ENCODE assay signal across 19 cellular contexts in genomic region chr1:162672678-162673259, GRCh38. TPM values are rescaled to one million over a fixed set of nuclear protein-coding genes. Genes with fewer than 3 reads are reported as not detected.
DNase-seq lines count a peak whose midpoint lies in the region; ATAC-seq and TF ChIP-seq lines count a peak whose summit lies in the region.
"Had no signal": no experiment of that assay in that cellular context is flagged by ENCODE, and none has a peak within 500 bp of the region (broad histone marks: within the 10 kb centered on the region; RNA-seq: fewer than 3 reads in every experiment).

No MANE protein-coding gene starts in this region.

- H3K36me3 ChIP-seq in prostate gland, result no peaks in the 10 kb centered on the region
- H3K36me3 ChIP-seq: neutrophil, right lobe of liver had no signal

- H3K9me3 Mint-ChIP-seq in chondrocyte (ENCODE audit: low read depth), result no peaks in the 10 kb centered on the region
- H3K9me3 Mint-ChIP-seq in WTC11, result no peaks in the 10 kb centered on the region
- H3K9me3 Mint-ChIP-seq: activated T-helper 2 cell treated with anti-CD3 and anti-CD28 coated beads, Interferon-gamma antibody, Interleukin-2, Interleukin-4, amounts not matched to agents 10 μg/mL and 5 μg/mL and 100 μg/mL, durations not matched to agents 14 hours and 24 hours and 36 hours; stimulated activated memory B cell treated with anti-CD40 and anti-IgM and Interleukin-4, amounts not matched to agents 10 μg/mL and 1 μg/mL and 100 μg/mL, for 72 hours had no signal

- DNase-seq in left ventricle myocardium superior (no peak), cardiac septum (ENCODE audit: low spot score) (no peak), chondrocyte (ENCODE audit: low spot score) (no peak), prostate gland (ENCODE audit: low spot score) (no peak), WTC11 (ENCODE audit: low spot score) (no peak), NOMO-1 treated with DMSO at 0.1 percent for 48 hours (lab: John Stamatoyannopoulos, UW; ENCODE audit: unreplicated experiment) (no peak)
- no peak for DNase-seq in activated CD4-positive, alpha-beta T cell treated with anti-CD3 and anti-CD28 coated beads, Interleukin-2, amount 50 U/mL, for 1 hour
- DNase-seq: activated CD8-positive, alpha-beta memory T cell treated with anti-CD3 and anti-CD28 coated beads, Interleukin-2, amount 10 ng/mL, durations not matched to agents 7 days and 5 days; erythroblast; NCI-H1694; right lobe of liver; trophoblast cell had no signal

- H3K27ac Mint-ChIP-seq in chondrocyte (ENCODE audit: unreplicated experiment) (peak overlapping the region; percentile 28), WTC11 (no peak overlapping the region)
- H3K27ac Mint-ChIP-seq: activated CD8-positive, alpha-beta memory T cell treated with anti-CD3 and anti-CD28 coated beads, Interleukin-2, amount 10 ng/mL, durations not matched to agents 7 days and 5 days; activated T-helper 2 cell treated with anti-CD3 and anti-CD28 coated beads, Interferon-gamma antibody, Interleukin-2, Interleukin-4, amounts not matched to agents 10 μg/mL and 5 μg/mL and 100 μg/mL, durations not matched to agents 14 hours and 24 hours and 36 hours; CD14-positive monocyte; stimulated activated memory B cell treated with anti-CD40 and anti-IgM and Interleukin-4, amounts not matched to agents 10 μg/mL and 1 μg/mL and 100 μg/mL, for 72 hours had no signal

- WGBS in prostate gland, result 62% methylated on average over 3 of the region's 3 CpGs

- intact Hi-C loops in left ventricle myocardium superior (cut with micrococcal nuclease) (no loop called here), cardiac septum (cut with DNase I) (no loop called here), prostate gland (cut with DNase I) (loop anchor here (10.0 kb wide), 1 partner anchor 62 kb away; no protein-coding TSS in a partner anchor)

- no peak for TF ChIP-seq CTCF in chondrocyte (IDR thresholded peaks at IDR 0.05)
- no peak for TF ChIP-seq CTCF in prostate gland (IDR thresholded peaks at IDR 0.05)
- no peak for TF ChIP-seq CTCF in WTC11 (IDR thresholded peaks at IDR 0.05)

- H3K4me3 Mint-ChIP-seq in chondrocyte (ENCODE audit: unreplicated experiment) (no peak overlapping the region), WTC11 (no peak overlapping the region)
- H3K4me3 Mint-ChIP-seq: activated CD8-positive, alpha-beta memory T cell treated with anti-CD3 and anti-CD28 coated beads, Interleukin-2, amount 10 ng/mL, durations not matched to agents 7 days and 5 days; CD14-positive monocyte; stimulated activated memory B cell treated with anti-CD40 and anti-IgM and Interleukin-4, amounts not matched to agents 10 μg/mL and 1 μg/mL and 100 μg/mL, for 72 hours had no signal

- H3K4me1 Mint-ChIP-seq in chondrocyte (ENCODE audit: low read depth), result peaks cover 70% of the 10 kb centered on the region
- peaks cover 6% of the 10 kb centered on the region; the same call in 1 of the 2 replicates for H3K4me1 Mint-ChIP-seq in WTC11
- H3K4me1 Mint-ChIP-seq: activated CD8-positive, alpha-beta memory T cell treated with anti-CD3 and anti-CD28 coated beads, Interleukin-2, amount 10 ng/mL, durations not matched to agents 7 days and 5 days; CD14-positive monocyte; stimulated activated memory B cell treated with anti-CD40 and anti-IgM and Interleukin-4, amounts not matched to agents 10 μg/mL and 1 μg/mL and 100 μg/mL, for 72 hours had no signal

- CTCF ChIA-PET in WTC11 (lab: Charles Lee), result no interaction called here

- peak overlapping the region; percentile 19 to 30 for H3K27ac ChIP-seq in prostate gland
- H3K27ac ChIP-seq: neutrophil, right lobe of liver had no signal

- H3K27me3 Mint-ChIP-seq in chondrocyte (ENCODE audit: low read depth), result no peaks in the 10 kb centered on the region
- H3K27me3 Mint-ChIP-seq in WTC11 (ENCODE audit: low read depth), result no peaks in the 10 kb centered on the region
- H3K27me3 Mint-ChIP-seq: activated CD8-positive, alpha-beta memory T cell treated with anti-CD3 and anti-CD28 coated beads, Interleukin-2, amount 10 ng/mL, durations not matched to agents 7 days and 5 days; stimulated activated memory B cell treated with anti-CD40 and anti-IgM and Interleukin-4, amounts not matched to agents 10 μg/mL and 1 μg/mL and 100 μg/mL, for 72 hours had no signal

- no peak overlapping the region for H3K4me3 ChIP-seq in prostate gland
- H3K4me3 ChIP-seq: right lobe of liver, SK-N-MC had no signal

- no peaks in the 10 kb centered on the region for H3K9me3 ChIP-seq in prostate gland
- H3K9me3 ChIP-seq: neutrophil, right lobe of liver had no signal

- no peaks in the 10 kb centered on the region for H3K27me3 ChIP-seq in prostate gland (replicated peaks; ENCODE audit: insufficient read depth)
- H3K27me3 ChIP-seq: right lobe of liver had no signal

- no peaks in the 10 kb centered on the region for H3K4me1 ChIP-seq in prostate gland (replicated peaks)
- H3K4me1 ChIP-seq: right lobe of liver had no signal

- peaks cover 3% of the 10 kb centered on the region for H3K36me3 Mint-ChIP-seq in chondrocyte (ENCODE audit: low read depth)
- no peaks in the 10 kb centered on the region for H3K36me3 Mint-ChIP-seq in WTC11
- H3K36me3 Mint-ChIP-seq: activated CD8-positive, alpha-beta memory T cell treated with anti-CD3 and anti-CD28 coated beads, Interleukin-2, amount 10 ng/mL, durations not matched to agents 7 days and 5 days; CD14-positive monocyte; stimulated activated memory B cell treated with anti-CD40 and anti-IgM and Interleukin-4, amounts not matched to agents 10 μg/mL and 1 μg/mL and 100 μg/mL, for 72 hours had no signal

- POLR2A ChIA-PET in WTC11 (lab: Charles Lee), result interaction anchor here (0.7 kb wide), 1 partner anchor 16 kb away, joined by 3 read pairs; no protein-coding TSS in a partner anchor

- TF ChIP-seq POLR2A in prostate gland (IDR thresholded peaks at IDR 0.05), result no peak

- ATAC-seq in left ventricle myocardium superior, result peak; percentile 19
- ATAC-seq in WTC11, result no peak
- no peak for ATAC-seq in HG03139 (IDR thresholded peaks at IDR 0.05; ENCODE audit: unreplicated experiment)
- ATAC-seq: activated CD8-positive, alpha-beta memory T cell treated with anti-CD3 and anti-CD28 coated beads, Interleukin-2, amount 10 ng/mL, durations not matched to agents 7 days and 5 days; Panc1; right lobe of liver; stimulated activated memory B cell treated with anti-CD40 and anti-IgM and Interleukin-4, amounts not matched to agents 10 μg/mL and 1 μg/mL and 100 μg/mL, for 72 hours had no signal

TF ChIP-seq in WTC11, 78 proteins besides CTCF, POLR2A, EP300 and RAD21 (continues in another document):
- TF ChIP-seq RORB (CRISPR knock-in tag; IDR thresholded peaks at IDR 0.05), result no peak
- no peak for TF ChIP-seq ZNF532 (CRISPR knock-in tag; IDR thresholded peaks at IDR 0.05; ENCODE audit: borderline replicate concordance)

RNA-seq across cellular contexts. Expression of gene DDR2, which starts 40.5 kb away (rescaled TPM):
- total RNA-seq in left ventricle myocardium superior, result 26.1 TPM
- 20.0 TPM for total RNA-seq in cardiac septum
- total RNA-seq in chondrocyte, result 103 to 182 TPM (median 172 TPM) in 3 replicates
- total RNA-seq in prostate gland, result 10 to 100 TPM; 14.2 to 27.0 TPM
- 0.34 to 0.85 TPM (median 0.46 TPM) in 3 replicates for total RNA-seq in WTC11 (2021)
